ENCODE assay signal across 1 cellular context in genomic region chr10:31031666-31032514, GRCh38.
TF ChIP-seq lines count a peak whose summit lies in the region.

Gene ZNF438 (minus strand): TSS chr10:31031865. CDS start chr10:30877034, 154,831 bp downstream.

TF ChIP-seq in A549, 52 proteins besides CTCF, POLR2A, EP300 and RAD21 (continued from another document):
- TF ChIP-seq EHF (CRISPR knock-in tag; IDR thresholded peaks at IDR 0.05), result peak; percentile 55; the same call in 1 of the 2 replicates
- TF ChIP-seq BHLHE40 (IDR thresholded peaks at IDR 0.05; ENCODE audit: low read depth, low read length), result no peak
- TF ChIP-seq HES2 (IDR thresholded peaks at IDR 0.05), result no peak
- peak; percentile 66; the same call in 1 of the 2 replicates for TF ChIP-seq ATOH8 (CRISPR knock-in tag; IDR thresholded peaks at IDR 0.05; ENCODE audit: low read depth)
- no peak for TF ChIP-seq MAZ (IDR thresholded peaks at IDR 0.05; ENCODE audit: borderline replicate concordance, low read depth, low read length)
- 0 out of 2 replicates have a peak, but pooled peaks have one; percentile 54 for TF ChIP-seq TFCP2L1 (CRISPR knock-in tag; IDR thresholded peaks at IDR 0.05)
- TF ChIP-seq MYC (IDR thresholded peaks at IDR 0.05; ENCODE audit: borderline replicate concordance, low read length), result no peak; the same call in 1 of the 2 replicates
- peak; percentile 26 to 76; a peak in 3 of 5 replicates for TF ChIP-seq JUN (IDR thresholded peaks at IDR 0.05)
- TF ChIP-seq TP53 (CRISPR knock-in tag; IDR thresholded peaks at IDR 0.05), result no peak
- no peak; the same call in 1 of the 2 replicates for TF ChIP-seq HMGXB4 (CRISPR knock-in tag; IDR thresholded peaks at IDR 0.05; ENCODE audit: borderline replicate concordance)
- peak; percentile 92 for TF ChIP-seq E2F6 (IDR thresholded peaks at IDR 0.05; ENCODE audit: borderline replicate concordance, low read depth)
- no peak for TF ChIP-seq RARB (CRISPR knock-in tag; IDR thresholded peaks at IDR 0.05)
- no peak for TF ChIP-seq CEBPB (IDR thresholded peaks at IDR 0.05)
- no peak; the same call in 1 of the 2 replicates for TF ChIP-seq REST (IDR thresholded peaks at IDR 0.05)
- peak; percentile 72 for TF ChIP-seq SMC3 (IDR thresholded peaks at IDR 0.05)
- TF ChIP-seq PHF8 (IDR thresholded peaks at IDR 0.05; ENCODE audit: borderline replicate concordance, low read depth), result peak; percentile 75
- no peak for TF ChIP-seq SREBF2 (IDR thresholded peaks at IDR 0.05)
- no peak for TF ChIP-seq NR3C1 (IDR thresholded peaks at IDR 0.05)
- TF ChIP-seq ESRRA (IDR thresholded peaks at IDR 0.05; ENCODE audit: borderline replicate concordance, low read length), result no peak
- no peak for TF ChIP-seq CHD4 (IDR thresholded peaks at IDR 0.05; ENCODE audit: borderline replicate concordance)
- TF ChIP-seq FOXS1 (CRISPR knock-in tag; IDR thresholded peaks at IDR 0.05), result 0 out of 2 replicates have a peak, but pooled peaks have one; percentile 25
- no peak for TF ChIP-seq CBX8 (IDR thresholded peaks at IDR 0.05)
- no peak for TF ChIP-seq CHD2 (IDR thresholded peaks at IDR 0.05; ENCODE audit: low read length, partially characterized antibody)
- peak; percentile 23; the same call in 1 of the 2 replicates for TF ChIP-seq HOXB13 (CRISPR knock-in tag; IDR thresholded peaks at IDR 0.05; ENCODE audit: low read depth)
- TF ChIP-seq KDM5A (IDR thresholded peaks at IDR 0.05), result no peak
- TF ChIP-seq USF2 (IDR thresholded peaks at IDR 0.05), result peak; percentile 47
- no peak for TF ChIP-seq JUNB (IDR thresholded peaks at IDR 0.05)
- TF ChIP-seq FOSB (CRISPR knock-in tag; IDR thresholded peaks at IDR 0.05), result no peak
- TF ChIP-seq MAFK (IDR thresholded peaks at IDR 0.05; ENCODE audit: partially characterized antibody), result no peak
TF ChIP-seq in A549: peak in this region for 17.
